Comparison of ENCODE assay signal across 10 cellular contexts in the genomic region with DNA sequence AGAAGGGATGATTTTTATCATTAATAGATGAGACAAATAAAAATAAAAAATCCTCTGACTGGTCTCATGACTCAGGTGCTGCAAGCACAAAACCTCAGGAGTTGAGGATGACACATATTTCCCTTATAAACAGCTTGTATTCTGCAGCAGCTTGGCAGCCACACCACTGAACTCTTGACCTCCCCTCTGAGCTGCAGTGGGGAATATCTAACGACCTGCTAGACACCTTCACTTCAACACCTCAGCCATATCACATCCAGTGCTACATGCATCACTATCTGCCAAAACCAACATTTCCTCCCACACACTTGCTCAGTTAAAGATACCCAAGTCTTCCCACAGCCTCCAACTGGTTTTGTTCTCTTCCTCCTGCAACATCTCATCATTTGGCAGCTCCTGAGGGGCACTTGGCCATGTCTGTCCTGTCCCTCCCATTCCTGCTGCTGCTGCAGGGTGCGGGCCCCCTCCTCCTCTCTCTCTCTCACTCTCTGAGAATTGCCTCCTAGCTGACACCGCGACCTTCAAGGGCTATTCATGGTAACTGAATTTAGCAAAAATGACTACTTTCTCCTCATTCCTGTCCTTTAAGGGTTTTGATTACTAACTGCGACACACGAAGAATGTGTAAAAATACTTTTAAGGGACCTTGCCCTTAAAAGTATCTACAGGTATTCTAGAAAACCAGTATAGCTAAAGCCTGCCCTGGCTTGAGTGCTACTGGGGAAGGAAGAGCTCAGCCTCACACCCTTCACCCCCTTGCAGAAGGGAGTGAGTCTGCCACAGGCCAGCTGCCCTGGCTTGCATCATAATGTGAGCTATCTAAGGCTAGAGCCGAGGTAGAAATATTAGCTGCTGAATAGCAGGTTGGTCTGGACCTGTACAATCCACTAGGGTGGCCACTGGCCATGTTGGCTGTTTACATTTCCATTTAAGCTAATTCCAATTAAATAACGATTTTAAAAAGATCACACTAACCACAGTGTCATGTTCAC. TPM values are rescaled to one million over a fixed set of nuclear protein-coding genes. Genes with fewer than 3 reads are reported as not detected.
DNase-seq lines count a peak whose midpoint lies in the region; ATAC-seq and TF ChIP-seq lines count a peak whose summit lies in the region.
"Had no signal": no experiment of that assay in that cellular context is flagged by ENCODE, and none has a peak within 500 bp of the region (broad histone marks: within the 10 kb centered on the region; RNA-seq: fewer than 3 reads in every experiment).

No MANE protein-coding gene starts in this region.

- no peaks in the 10 kb centered on the region for H3K36me3 ChIP-seq in GM23338 (ENCODE audit: insufficient read depth)

- ATAC-seq in HG02852 (IDR thresholded peaks at IDR 0.05; ENCODE audit: unreplicated experiment) (peak; percentile 53), GM23338 (no peak), HG02623 (IDR thresholded peaks at IDR 0.05; ENCODE audit: unreplicated experiment) (no peak), GM19463 (IDR thresholded peaks at IDR 0.05; ENCODE audit: unreplicated experiment) (no peak)

- no peaks in the 10 kb centered on the region for H3K27me3 ChIP-seq in GM23338 (ENCODE audit: insufficient read depth)

- no peak for TF ChIP-seq CTCF in GM23338 (conservative IDR thresholded peaks at IDR 0.05; ENCODE audit: low read depth in 2 of 2)

- no peaks in the 10 kb centered on the region for H4K20me1 ChIP-seq in GM23338 (replicated peaks; ENCODE audit: insufficient read depth)

- H3K4me3 Mint-ChIP-seq in GM23338 = no peak overlapping the region

- no peaks in the 10 kb centered on the region for H3F3A ChIP-seq in GM23338 (replicated peaks; ENCODE audit: low read depth)

- no peaks in the 10 kb centered on the region for H3K36me3 Mint-ChIP-seq in GM23338 (ENCODE audit: low read depth)

- H3K27ac Mint-ChIP-seq in GM23338 = no peak overlapping the region

- H3K4me1 Mint-ChIP-seq in GM23338 = peaks cover 7% of the 10 kb centered on the region; the same call in 2 of the 3 replicates

- H3K27me3 Mint-ChIP-seq in GM23338 (ENCODE audit: insufficient read depth, low read depth, poor library complexity) = peaks cover 4% of the 10 kb centered on the region

- H3K9me3 Mint-ChIP-seq in GM23338 = no peaks in the 10 kb centered on the region

- DNase-seq in AG08395 (ENCODE audit: low spot score) (peak; percentile 14), kidney glomerular epithelial cell (lab: John Stamatoyannopoulos, UW) (peak; percentile 91), GM23338 (ENCODE audit: low spot score) (no peak), epidermal melanocyte (ENCODE audit: insufficient read length, low spot score) (no peak)
- DNase-seq in activated CD8-positive, alpha-beta memory T cell treated with anti-CD3 and anti-CD28 coated beads, Interleukin-2, amount 50 U/mL, for 4 hours = peak; percentile 55
- DNase-seq: NCI-H2227 treated with DMSO at 0.1 percent for 48 hours had no signal

- H3K27ac ChIP-seq in GM23338 (ENCODE audit: low read depth) = no peak overlapping the region

- H3K4me3 ChIP-seq in GM23338 = no peak overlapping the region

- no peaks in the 10 kb centered on the region; the same call in 1 of the 2 replicates for H3K4me1 ChIP-seq in GM23338 (ENCODE audit: insufficient read depth)

- H3K4me2 ChIP-seq in GM23338 = no peak overlapping the region

- no peaks in the 10 kb centered on the region for H3K79me2 ChIP-seq in GM23338 (replicated peaks; ENCODE audit: insufficient read depth)

- no peaks in the 10 kb centered on the region for H3K9me2 ChIP-seq in GM23338 (ENCODE audit: insufficient read depth)

- no peak overlapping the region for H2AFZ ChIP-seq in GM23338

TF ChIP-seq in GM23338, 12 proteins besides CTCF, POLR2A, EP300 and RAD21 (continues in another document):
- TF ChIP-seq, protein P1, sequence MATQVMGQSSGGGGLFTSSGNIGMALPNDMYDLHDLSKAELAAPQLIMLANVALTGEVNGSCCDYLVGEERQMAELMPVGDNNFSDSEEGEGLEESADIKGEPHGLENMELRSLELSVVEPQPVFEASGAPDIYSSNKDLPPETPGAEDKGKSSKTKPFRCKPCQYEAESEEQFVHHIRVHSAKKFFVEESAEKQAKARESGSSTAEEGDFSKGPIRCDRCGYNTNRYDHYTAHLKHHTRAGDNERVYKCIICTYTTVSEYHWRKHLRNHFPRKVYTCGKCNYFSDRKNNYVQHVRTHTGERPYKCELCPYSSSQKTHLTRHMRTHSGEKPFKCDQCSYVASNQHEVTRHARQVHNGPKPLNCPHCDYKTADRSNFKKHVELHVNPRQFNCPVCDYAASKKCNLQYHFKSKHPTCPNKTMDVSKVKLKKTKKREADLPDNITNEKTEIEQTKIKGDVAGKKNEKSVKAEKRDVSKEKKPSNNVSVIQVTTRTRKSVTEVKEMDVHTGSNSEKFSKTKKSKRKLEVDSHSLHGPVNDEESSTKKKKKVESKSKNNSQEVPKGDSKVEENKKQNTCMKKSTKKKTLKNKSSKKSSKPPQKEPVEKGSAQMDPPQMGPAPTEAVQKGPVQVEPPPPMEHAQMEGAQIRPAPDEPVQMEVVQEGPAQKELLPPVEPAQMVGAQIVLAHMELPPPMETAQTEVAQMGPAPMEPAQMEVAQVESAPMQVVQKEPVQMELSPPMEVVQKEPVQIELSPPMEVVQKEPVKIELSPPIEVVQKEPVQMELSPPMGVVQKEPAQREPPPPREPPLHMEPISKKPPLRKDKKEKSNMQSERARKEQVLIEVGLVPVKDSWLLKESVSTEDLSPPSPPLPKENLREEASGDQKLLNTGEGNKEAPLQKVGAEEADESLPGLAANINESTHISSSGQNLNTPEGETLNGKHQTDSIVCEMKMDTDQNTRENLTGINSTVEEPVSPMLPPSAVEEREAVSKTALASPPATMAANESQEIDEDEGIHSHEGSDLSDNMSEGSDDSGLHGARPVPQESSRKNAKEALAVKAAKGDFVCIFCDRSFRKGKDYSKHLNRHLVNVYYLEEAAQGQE (IDR thresholded peaks at IDR 0.05; ENCODE audit: unreplicated experiment) = no peak
- TF ChIP-seq, protein P2, sequence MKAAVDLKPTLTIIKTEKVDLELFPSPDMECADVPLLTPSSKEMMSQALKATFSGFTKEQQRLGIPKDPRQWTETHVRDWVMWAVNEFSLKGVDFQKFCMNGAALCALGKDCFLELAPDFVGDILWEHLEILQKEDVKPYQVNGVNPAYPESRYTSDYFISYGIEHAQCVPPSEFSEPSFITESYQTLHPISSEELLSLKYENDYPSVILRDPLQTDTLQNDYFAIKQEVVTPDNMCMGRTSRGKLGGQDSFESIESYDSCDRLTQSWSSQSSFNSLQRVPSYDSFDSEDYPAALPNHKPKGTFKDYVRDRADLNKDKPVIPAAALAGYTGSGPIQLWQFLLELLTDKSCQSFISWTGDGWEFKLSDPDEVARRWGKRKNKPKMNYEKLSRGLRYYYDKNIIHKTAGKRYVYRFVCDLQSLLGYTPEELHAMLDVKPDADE (IDR thresholded peaks at IDR 0.05) = no peak
- no peak for TF ChIP-seq CREB1 (CRISPR knock-in tag; IDR thresholded peaks at IDR 0.05; ENCODE audit: low read depth)
- TF ChIP-seq ZNF114 (CRISPR knock-in tag; IDR thresholded peaks at IDR 0.05) = no peak
- no peak for TF ChIP-seq ZNF331 (CRISPR knock-in tag; IDR thresholded peaks at IDR 0.05; ENCODE audit: low read depth)
- TF ChIP-seq EZH2 (IDR thresholded peaks at IDR 0.05; ENCODE audit: low read depth, unreplicated experiment) = no peak
- no peak for TF ChIP-seq POLR2AphosphoS5 (IDR thresholded peaks at IDR 0.05; ENCODE audit: low read depth)
- TF ChIP-seq NANOG (IDR thresholded peaks at IDR 0.05; ENCODE audit: borderline replicate concordance) = no peak
- TF ChIP-seq STAT1 (IDR thresholded peaks at IDR 0.05; ENCODE audit: unreplicated experiment) = no peak
- no peak for TF ChIP-seq EZH2phosphoT487 (IDR thresholded peaks at IDR 0.05; ENCODE audit: unreplicated experiment)

RNA-seq across cellular contexts. Expression of gene CCR9, which starts 5.0 kb away (rescaled TPM):
- total RNA-seq in GM23338 (2014; rRNA removed; shearing (Covaris generic)) = not detected in 2 replicates
- not detected in 2 replicates for polyA plus RNA-seq in GM23338 (2016; fragmentation: Nextera tagmentation; extraction: Ambion mirVana)
- total RNA-seq: H1 had no signal
- polyA plus RNA-seq: H1 had no signal

RNA-seq across cellular contexts. Expression of gene LZTFL1, which starts 39.4 kb away (rescaled TPM):
- total RNA-seq in GM23338 (2014; rRNA removed; shearing (Covaris generic)) = 11.6 and 13.9 TPM in 2 replicates
- 3.6 and 6.3 TPM in 2 replicates for polyA plus RNA-seq in GM23338 (2016; fragmentation: Nextera tagmentation; extraction: Ambion mirVana)

Comparison
In these comparisons a context has a peak if more than half of its experiments do, and no peak if none do; other contexts are left out.
1. DNase-seq: peak in AG08395 (single experiment), activated CD8-positive, alpha-beta memory T cell treated with anti-CD3 and anti-CD28 coated beads, Interleukin-2, amount 50 U/mL, for 4 hours (single experiment) and kidney glomerular epithelial cell (single experiment); none in GM23338 (single experiment) and epidermal melanocyte (single experiment).